10 cellular contexts compared by ENCODE assay signal in genomic region chr4:110106946-110107325, GRCh38.
DNase-seq lines count a peak whose midpoint lies in the region; ATAC-seq and TF ChIP-seq lines count a peak whose summit lies in the region.
"Had no signal": no experiment of that assay in that cellular context is flagged by ENCODE, and none has a peak within 500 bp of the region (broad histone marks: within the 10 kb centered on the region; RNA-seq: fewer than 3 reads in every experiment).

No MANE protein-coding gene starts in this region.

- CTCF ChIA-PET in A673 (lab: Charles Lee), result no interaction called here

- H3K9me3 ChIP-seq in A673 (ENCODE audit: low read depth, low read length, poor library complexity, severe bottlenecking) (no peaks in the 10 kb centered on the region), endodermal cell (ENCODE audit: control insufficient read depth, low read length) (no peaks in the 10 kb centered on the region), neural progenitor cell (ENCODE audit: low read depth) (no peaks in the 10 kb centered on the region)

- H3K27ac Mint-ChIP-seq in endodermal cell, result peak overlapping the region; percentile 95
- H3K27ac Mint-ChIP-seq in neural progenitor cell, result no peak overlapping the region

- ATAC-seq in GM19463 (IDR thresholded peaks at IDR 0.05; ENCODE audit: unreplicated experiment), result peak; percentile 68
- ATAC-seq in HG03460 (IDR thresholded peaks at IDR 0.05; ENCODE audit: unreplicated experiment), result peak; percentile 63
- no peak for ATAC-seq in left ventricle myocardium superior

- H3K4me1 Mint-ChIP-seq in endodermal cell (peaks cover 41% of the 10 kb centered on the region), neural progenitor cell (no peaks in the 10 kb centered on the region)

- POLR2A ChIA-PET in A673 (lab: Charles Lee; ENCODE audit: low non-redundant PET), result no interaction called here

- H3K36me3 Mint-ChIP-seq in endodermal cell (ENCODE audit: low read depth) (peaks cover 3% of the 10 kb centered on the region), neural progenitor cell (peaks cover 28% of the 10 kb centered on the region)

- peak; percentile 43 for DNase-seq in A673 (ENCODE audit: low spot score)
- DNase-seq in endodermal cell, result no peak
- no peak for DNase-seq in GF-D8 (lab: John Stamatoyannopoulos, UW)
- no peak for DNase-seq in G401 (ENCODE audit: low spot score)
- no peak for DNase-seq in left ventricle myocardium superior
- DNase-seq in neural progenitor cell (ENCODE audit: low spot score), result no peak
- DNase-seq: NCI-H1417 had no signal

- H3K4me3 Mint-ChIP-seq in endodermal cell, result no peak overlapping the region
- no peak overlapping the region for H3K4me3 Mint-ChIP-seq in neural progenitor cell

- intact Hi-C loops in A673 (cut with micrococcal nuclease; ENCODE audit: unreplicated experiment) (no loop called here), left ventricle myocardium superior (cut with micrococcal nuclease) (no loop called here)

- H3K27me3 Mint-ChIP-seq in endodermal cell (ENCODE audit: insufficient read depth) (no peaks in the 10 kb centered on the region), neural progenitor cell (ENCODE audit: insufficient read depth, low read depth) (no peaks in the 10 kb centered on the region)

- BruUV-seq in A673 (replicated peaks; lab: Mats Ljungman, UMichigan), result no TSS peak

- no peak overlapping the region for H3K9ac ChIP-seq in endodermal cell (ENCODE audit: extremely low read depth, low read length, poor library complexity, severe bottlenecking)
- H3K9ac ChIP-seq in neural progenitor cell, result no peak overlapping the region

- H3K27ac ChIP-seq in A673 (ENCODE audit: low read depth, low read length, poor library complexity, severe bottlenecking) (peak overlapping the region; percentile 23), endodermal cell (ENCODE audit: low read depth, low read length) (no peak overlapping the region), neural progenitor cell (no peak overlapping the region)
- H3K27ac ChIP-seq: C4-2B had no signal

- in situ Hi-C loops in G401 (cut with HindIII; ENCODE audit: low sequenced_read_pairs), result no loop called here

- TF ChIP-seq CTCF in A673 (conservative IDR thresholded peaks at IDR 0.05; ENCODE audit: low read depth, low read length) (no peak), endodermal cell (conservative IDR thresholded peaks at IDR 0.05) (no peak), neural progenitor cell (IDR thresholded peaks at IDR 0.05) (no peak)

- no peak overlapping the region for H3K4me3 ChIP-seq in A673 (ENCODE audit: low read depth, low read length, poor library complexity, severe bottlenecking)
- peak overlapping the region; percentile 21 for H3K4me3 ChIP-seq in endodermal cell (ENCODE audit: low read length)
- H3K4me3 ChIP-seq in neural progenitor cell, result no peak overlapping the region

- no peak overlapping the region for H2AFZ ChIP-seq in neural progenitor cell (replicated peaks)

- H3K27me3 ChIP-seq in A673 (replicated peaks; ENCODE audit: insufficient read depth, low read depth, low read length, poor library complexity) (no peaks in the 10 kb centered on the region), endodermal cell (ENCODE audit: control insufficient read depth, insufficient read depth, low read length, poor library complexity, severe bottlenecking) (no peaks in the 10 kb centered on the region), neural progenitor cell (no peaks in the 10 kb centered on the region)

- no peak overlapping the region for H3K4me2 ChIP-seq in neural progenitor cell

- peaks cover 48% of the 10 kb centered on the region for H3K79me2 ChIP-seq in neural progenitor cell (ENCODE audit: low read depth)

- whole genome bisulfite sequencing in endodermal cell (ENCODE audit: insufficient coverage in 1 of 2, insufficient read length in 1 of 2), 2 experiments, result 29 to 67% methylated on average over 1 of the region's 1 CpG

- no peaks in the 10 kb centered on the region for H4K20me1 ChIP-seq in neural progenitor cell (ENCODE audit: low read depth)

- H3K36me3 ChIP-seq in A673 (ENCODE audit: insufficient read depth, low read length, poor library complexity, severe bottlenecking) (peaks cover 8% of the 10 kb centered on the region), endodermal cell (ENCODE audit: control insufficient read depth, insufficient read depth, low read length) (peaks cover 3% of the 10 kb centered on the region), neural progenitor cell (no peaks in the 10 kb centered on the region)

- no peaks in the 10 kb centered on the region for H3F3A ChIP-seq in neural progenitor cell (ENCODE audit: low read depth)

- no peaks in the 10 kb centered on the region for H3K9me3 Mint-ChIP-seq in endodermal cell
- H3K9me3 Mint-ChIP-seq in neural progenitor cell, result no peaks in the 10 kb centered on the region

- H3K4me1 ChIP-seq in A673 (ENCODE audit: insufficient read depth, low read length, poor library complexity, severe bottlenecking), result peaks cover 27% of the 10 kb centered on the region
- H3K4me1 ChIP-seq in endodermal cell (ENCODE audit: control insufficient read depth, insufficient read depth, low read length), result peaks cover 8% of the 10 kb centered on the region
- peaks cover 12% of the 10 kb centered on the region for H3K4me1 ChIP-seq in neural progenitor cell
